ENCODE assay signal across 11 cellular contexts in genomic region chr5:145775893-145776444, GRCh38. TPM values are rescaled to one million over a fixed set of nuclear protein-coding genes. Genes with fewer than 3 reads are reported as not detected.
DNase-seq lines count a peak whose midpoint lies in the region; ATAC-seq, FAIRE-seq and TF ChIP-seq lines count a peak whose summit lies in the region.
"Had no signal": no experiment of that assay in that cellular context is flagged by ENCODE, and none has a peak within 500 bp of the region (broad histone marks: within the 10 kb centered on the region; RNA-seq: fewer than 3 reads in every experiment).

No MANE protein-coding gene starts in this region.

- intact Hi-C loops in HepG2 (cut with micrococcal nuclease; ENCODE audit: unreplicated experiment) (no loop called here), uterus (cut with DNase I; ENCODE audit: low total_unique reads) (no loop called here)

- H3K4me3 ChIP-seq in MG63 (no peak overlapping the region), cardiac fibroblast (replicated peaks in 1 of 2; ENCODE audit: low read depth in 2 of 2, low read length in 2 of 2) (no peak overlapping the region), HepG2 (replicated peaks in 1 of 3; ENCODE audit: insufficient read depth in 1 of 3, low read depth in 2 of 3, low read length in 3 of 3) (no peak overlapping the region), uterus (no peak overlapping the region)
- H3K4me3 ChIP-seq: BLaER1 had no signal

- ATAC-seq in HepG2: peak; percentile 98
- no peak for ATAC-seq in HG02885 (IDR thresholded peaks at IDR 0.05; ENCODE audit: poor library complexity, unreplicated experiment)
- no peak for ATAC-seq in HG03460 (IDR thresholded peaks at IDR 0.05; ENCODE audit: unreplicated experiment)

- WGBS in HepG2 (ENCODE audit: low lambda C conversion rate): 19% methylated on average over 2 of the region's 2 CpGs

- no peak overlapping the region for H3K9ac ChIP-seq in HepG2 (ENCODE audit: insufficient read depth, low read depth, low read length)
- H3K9ac ChIP-seq: BLaER1 had no signal

- no peaks in the 10 kb centered on the region for H3K79me2 ChIP-seq in HepG2 (ENCODE audit: insufficient read depth, low read length)

- peak; percentile 57 for FAIRE-seq in HepG2 (lab: Jason Lieb, UNC)

- no peak overlapping the region for H3K4me2 ChIP-seq in HepG2 (ENCODE audit: low read depth, low read length)
- H3K4me2 ChIP-seq: BLaER1 had no signal

- no peak for TF ChIP-seq POLR2A in HepG2 (IDR thresholded peaks at IDR 0.05; ENCODE audit: insufficient read depth in 1 of 2, low read depth in 2 of 2, low read length in 2 of 2)
- no peak for TF ChIP-seq POLR2A in uterus (IDR thresholded peaks at IDR 0.05)

- H2AFZ ChIP-seq in HepG2 (ENCODE audit: low read length): no peak overlapping the region

- H3K36me3 ChIP-seq in MG63: no peaks in the 10 kb centered on the region
- H3K36me3 ChIP-seq in HepG2 (replicated peaks in 1 of 2; ENCODE audit: control insufficient read depth in 1 of 2, insufficient read depth in 2 of 2, low read length in 2 of 2): peaks cover 0 to 5% of the 10 kb centered on the region in 2 experiments; a peak in 1 of 5 replicates
- no peaks in the 10 kb centered on the region for H3K36me3 ChIP-seq in uterus

- TF ChIP-seq EP300 in HepG2 (IDR thresholded peaks at IDR 0.05; ENCODE audit: low read depth in 2 of 2, low read length in 2 of 2) (no peak), HepG2 (CRISPR knock-in tag; IDR thresholded peaks at IDR 0.05; ENCODE audit: borderline replicate concordance) (no peak)

- H3K9me3 ChIP-seq in MG63 (no peaks in the 10 kb centered on the region), HepG2 (ENCODE audit: low read length) (no peaks in the 10 kb centered on the region), uterus (no peaks in the 10 kb centered on the region)

- H3K27ac ChIP-seq in HepG2 (ENCODE audit: extremely low read length, insufficient read depth, low read length) (no peak overlapping the region), uterus (no peak overlapping the region)
- H3K27ac ChIP-seq: BLaER1 had no signal

- H3K4me1 ChIP-seq in HepG2 (ENCODE audit: insufficient read depth, low read length) (peaks cover 21% of the 10 kb centered on the region), uterus (no peaks in the 10 kb centered on the region)
- H3K4me1 ChIP-seq: BLaER1 had no signal

- H3K27me3 ChIP-seq in MG63 (no peaks in the 10 kb centered on the region), HepG2 (ENCODE audit: control insufficient read depth in 1 of 2, insufficient read depth in 2 of 2, low read length in 2 of 2) (no peaks in the 10 kb centered on the region), uterus (no peaks in the 10 kb centered on the region)
- H3K27me3 ChIP-seq: BLaER1 had no signal

- TF ChIP-seq CTCF in cardiac fibroblast (IDR thresholded peaks at IDR 0.05; ENCODE audit: low read depth, low read length): no peak
- no peak for TF ChIP-seq CTCF in HepG2 (CRISPR knock-in tag; IDR thresholded peaks at IDR 0.05)
- TF ChIP-seq CTCF in uterus (IDR thresholded peaks at IDR 0.05): no peak

- in situ Hi-C loops in HepG2 (cut with HindIII; ENCODE audit: extremely low pct_ligation_motif_present, low pct_unique_long_range_greater_than_20kb): no loop called here

- BruUV-seq in HepG2 (replicated peaks; lab: Mats Ljungman, UMichigan): no TSS peak

- H4K20me1 ChIP-seq in HepG2 (ENCODE audit: insufficient read depth, low read length): no peaks in the 10 kb centered on the region
- H4K20me1 ChIP-seq: BLaER1 had no signal

- POLR2A ChIA-PET in HepG2 (lab: Yijun Ruan, JAX): no interaction called here

- CTCF ChIA-PET in HepG2 (lab: Yijun Ruan, JAX; ENCODE audit: low intra/inter-chr PET ratio, low total read pairs): no interaction called here

- TF ChIP-seq RAD21 in HepG2 (CRISPR knock-in tag; IDR thresholded peaks at IDR 0.05): no peak

- DNase-seq in A172 (ENCODE audit: low spot score) (peak; percentile 84), MG63 (peak; percentile 68), cardiac fibroblast (ENCODE audit: low read depth in 2 of 2) (peak; percentile 91 to 97), HepG2 (ENCODE audit: low spot score) (peak; percentile 83), uterus (no peak), NCI-H2081 treated with DMSO at 0.1 percent for 48 hours (lab: John Stamatoyannopoulos, UW) (no peak)
- DNase-seq: endodermal cell; stimulated activated naive CD4-positive, alpha-beta T cell treated with Interleukin-2 at 50 U/mL for 16 hours had no signal

TF ChIP-seq in HepG2, 621 proteins besides CTCF, POLR2A, EP300 and RAD21 (continues in another document):
- TF ChIP-seq HMG20A (CRISPR knock-in tag; IDR thresholded peaks at IDR 0.05; ENCODE audit: borderline replicate concordance) (peak; percentile 19; the same call in 1 of the 2 replicates), GATAD2A (CRISPR knock-in tag; IDR thresholded peaks at IDR 0.05) (peak; percentile 44; the same call in 1 of the 2 replicates), ADNP (CRISPR knock-in tag; IDR thresholded peaks at IDR 0.05) (no peak), CEBPB (IDR thresholded peaks at IDR 0.05; ENCODE audit: borderline replicate concordance, low read depth, low read length) (peak; percentile 56; the same call in 1 of the 2 replicates), FOSL2 (CRISPR knock-in tag; IDR thresholded peaks at IDR 0.05) (peak; percentile 91), SAP130 (CRISPR knock-in tag; IDR thresholded peaks at IDR 0.05; ENCODE audit: low read depth) (peak; percentile 38; the same call in 1 of the 2 replicates), RCOR2 (CRISPR knock-in tag; IDR thresholded peaks at IDR 0.05) (0 out of 2 replicates have a peak, but pooled peaks have one; percentile 25), CERS6 (CRISPR knock-in tag; IDR thresholded peaks at IDR 0.05) (no peak), SOX13 (IDR thresholded peaks at IDR 0.05) (no peak), SOX13 (CRISPR knock-in tag; conservative IDR thresholded peaks at IDR 0.05 in 1 of 2, IDR thresholded peaks at IDR 0.05 in 1 of 2) (peak in 1 of 2 experiments; percentile 22; a peak in 1 of 4 replicates), CEBPG (CRISPR knock-in tag; IDR thresholded peaks at IDR 0.05) (peak; percentile 49; the same call in 1 of the 2 replicates)

RNA-seq across cellular contexts. Expression of gene PRELID2, which starts 59.2 kb away (rescaled TPM):
- 26.3 and 28.1 TPM in 2 replicates for total RNA-seq in A172 (2014; rRNA removed; shearing (Covaris generic))
- total RNA-seq in MG63 (2014; rRNA removed; shearing (Covaris generic); ENCODE audit: low replicate concordance): 3.8 and 18.4 TPM in 2 replicates
- total RNA-seq in HepG2 (2016; rRNA removed; fragmentation: Illumina TruSeq; extraction: Trizol): 20.3 and 22.9 TPM in 2 replicates
- 101 and 103 TPM in 2 replicates for total RNA-seq in HepG2 (2016; cell fraction: cytosol; rRNA removed; fragmentation: Illumina TruSeq; extraction: Trizol; ENCODE audit: low read depth)
- total RNA-seq in HepG2 (2016; cell fraction: insoluble cytoplasmic fraction; rRNA removed; fragmentation: Illumina TruSeq; extraction: Trizol): 17.7 and 21.8 TPM in 2 replicates
- 46.4 and 49.5 TPM in 2 replicates for total RNA-seq in HepG2 (2016; cell fraction: membrane; rRNA removed; fragmentation: Illumina TruSeq; extraction: Trizol)
- total RNA-seq in HepG2 (2016; cell fraction: nucleus; rRNA removed; fragmentation: Illumina TruSeq; extraction: Trizol): 24.4 and 25.3 TPM in 2 replicates
- 7.7 and 10.0 TPM in 2 replicates for polyA plus RNA-seq in HepG2 (2011; rRNA removed)
- polyA plus RNA-seq in HepG2 (2011; cell fraction: cytosol; rRNA removed): 5.8 and 6.4 TPM in 2 replicates
- polyA plus RNA-seq in HepG2 (2011; cell fraction: nucleus; rRNA removed): 4.7 and 6.6 TPM in 2 replicates
- polyA plus RNA-seq in HepG2 (2012): 7.9 and 14.2 TPM in 2 replicates
- 27.3 and 41.2 TPM in 2 replicates for polyA plus RNA-seq in HepG2 (2016; cell fraction: cytosol; fragmentation: Illumina TruSeq; extraction: Trizol; ENCODE audit: low read depth)
- 12.7 and 13.8 TPM in 2 replicates for polyA plus RNA-seq in HepG2 (2016; cell fraction: insoluble cytoplasmic fraction; fragmentation: Illumina TruSeq; extraction: Trizol; ENCODE audit: low read depth)
- 23.3 and 27.7 TPM in 2 replicates for polyA plus RNA-seq in HepG2 (2016; cell fraction: membrane; fragmentation: Illumina TruSeq; extraction: Trizol; ENCODE audit: low read depth)
- polyA plus RNA-seq in HepG2 (2016; cell fraction: nucleus; fragmentation: Illumina TruSeq; extraction: Trizol; ENCODE audit: insufficient read depth, low read depth): 8.8 and 9.8 TPM in 2 replicates
- polyA minus RNA-seq in HepG2 (2011; rRNA and poly(A)+ RNA removed; ENCODE audit: low replicate concordance): 6.9 and 13.0 TPM in 2 replicates
- 10.9 and 14.5 TPM in 2 replicates for polyA minus RNA-seq in HepG2 (2011; cell fraction: cytosol; rRNA and poly(A)+ RNA removed)
- polyA minus RNA-seq in HepG2 (2011; cell fraction: nucleus; rRNA and poly(A)+ RNA removed): 89.4 and 91.3 TPM in 2 replicates
- 10 to 100 TPM; 21.8 to 54.5 (median 34.4) TPM for total RNA-seq in uterus

Comparison
In these comparisons a context has a peak if more than half of its experiments do, and no peak if none do; other contexts are left out.
1. DNase-seq: peak in A172 (single experiment), MG63 (single experiment), cardiac fibroblast (2 of 2) and HepG2 (single experiment); none in uterus (0 of 2) and NCI-H2081 treated with DMSO at 0.1 percent for 48 hours (single experiment).